ENCODE assay signal across 23 cellular contexts in genomic region chr1:77725706-77726105, GRCh38. TPM values are rescaled to one million over a fixed set of nuclear protein-coding genes. Genes with fewer than 3 reads are reported as not detected.
DNase-seq lines count a peak whose midpoint lies in the region; ATAC-seq, FAIRE-seq and TF ChIP-seq lines count a peak whose summit lies in the region.
"Had no signal": no experiment of that assay in that cellular context is flagged by ENCODE, and none has a peak within 500 bp of the region (broad histone marks: within the 10 kb centered on the region; RNA-seq: fewer than 3 reads in every experiment).

No MANE protein-coding gene starts in this region.

- in situ Hi-C loops in K562 (cut with MboI): no loop called here
- in situ Hi-C loops in G401 (cut with HindIII; ENCODE audit: low sequenced_read_pairs): no loop called here

- H3K36me3 Mint-ChIP-seq in activated naive CD8-positive, alpha-beta T cell treated with anti-CD3 and anti-CD28 coated beads for 36 hours: peaks cover 27% of the 10 kb centered on the region
- H3K36me3 Mint-ChIP-seq in activated naive CD8-positive, alpha-beta T cell treated with anti-CD3 and anti-CD28 coated beads, Interleukin-2, amount 50 U/mL, for 24 hours (ENCODE audit: low read depth): peaks cover 54% of the 10 kb centered on the region

- no peaks in the 10 kb centered on the region; the same call in 1 of the 2 replicates for H4K20me1 ChIP-seq in K562 (replicated peaks; ENCODE audit: control insufficient read depth, insufficient read depth, low read length)
- H4K20me1 ChIP-seq: BLaER1 treated with 17β-estradiol and CSF1 and Interleukin-3, amounts not matched to agents 10 nM and 100 nM had no signal

- H3K79me2 ChIP-seq in K562 (ENCODE audit: control insufficient read depth, insufficient read depth, low read length): no peaks in the 10 kb centered on the region

- ATAC-seq in activated naive CD8-positive, alpha-beta T cell treated with anti-CD3 and anti-CD28 coated beads, Interleukin-2, amount 50 U/mL, for 24 hours: no peak
- no peak for ATAC-seq in K562

- H3K4me2 ChIP-seq in K562 (ENCODE audit: insufficient read depth, low read length): no peak overlapping the region
- H3K4me2 ChIP-seq: BLaER1 treated with 17β-estradiol and CSF1 and Interleukin-3, amounts not matched to agents 10 nM and 100 nM had no signal

- BruUV-seq in K562 (replicated peaks; lab: Mats Ljungman, UMichigan): no TSS peak

- intact Hi-C loops in K562 (cut with micrococcal nuclease): no loop called here

- 98% methylated on average over 4 of the region's 4 CpGs for WGBS in K562 (ENCODE audit: insufficient coverage, low coverage, missing lambda C conversion rate)

- H3K27ac Mint-ChIP-seq in activated naive CD8-positive, alpha-beta T cell treated with anti-CD3 and anti-CD28 coated beads for 36 hours: peak overlapping the region; percentile 45
- no peak overlapping the region for H3K27ac Mint-ChIP-seq in activated naive CD8-positive, alpha-beta T cell treated with anti-CD3 and anti-CD28 coated beads, Interleukin-2, amount 50 U/mL, for 24 hours
- H3K27ac Mint-ChIP-seq: CD4-positive, alpha-beta T cell had no signal

- no peaks in the 10 kb centered on the region for H3K27me3 Mint-ChIP-seq in activated naive CD8-positive, alpha-beta T cell treated with anti-CD3 and anti-CD28 coated beads for 36 hours
- no peaks in the 10 kb centered on the region for H3K27me3 Mint-ChIP-seq in activated naive CD8-positive, alpha-beta T cell treated with anti-CD3 and anti-CD28 coated beads, Interleukin-2, amount 50 U/mL, for 24 hours
- H3K27me3 Mint-ChIP-seq: CD4-positive, alpha-beta T cell; CD8-positive, alpha-beta memory T cell had no signal

- CTCF ChIA-PET in K562 (lab: Yijun Ruan, JAX; ENCODE audit: low intra/inter-chr PET ratio): no interaction called here

- POLR2A ChIA-PET in K562 (lab: Yijun Ruan, JAX): interaction anchor here (1.0 kb wide), 1 partner anchor 22 kb away, joined by 3 read pairs; no protein-coding TSS in a partner anchor

- H3K9me3 Mint-ChIP-seq in activated naive CD8-positive, alpha-beta T cell treated with anti-CD3 and anti-CD28 coated beads for 36 hours: no peaks in the 10 kb centered on the region
- H3K9me3 Mint-ChIP-seq in activated naive CD8-positive, alpha-beta T cell treated with anti-CD3 and anti-CD28 coated beads, Interleukin-2, amount 50 U/mL, for 24 hours: no peaks in the 10 kb centered on the region
- H3K9me3 Mint-ChIP-seq: CD14-positive monocyte; CD4-positive, alpha-beta T cell; CD8-positive, alpha-beta memory T cell had no signal

- H3K4me3 Mint-ChIP-seq in activated naive CD8-positive, alpha-beta T cell treated with anti-CD3 and anti-CD28 coated beads for 36 hours: no peak overlapping the region
- H3K4me3 Mint-ChIP-seq in activated naive CD8-positive, alpha-beta T cell treated with anti-CD3 and anti-CD28 coated beads, Interleukin-2, amount 50 U/mL, for 24 hours: no peak overlapping the region
- H3K4me3 Mint-ChIP-seq: CD14-positive monocyte; CD4-positive, alpha-beta T cell; CD8-positive, alpha-beta memory T cell had no signal

- no peak for TF ChIP-seq EP300 in K562 (IDR thresholded peaks at IDR 0.05; ENCODE audit: low read length)

- peaks cover 7 to 8% of the 10 kb centered on the region in 2 experiments; a peak in 4 of 5 replicates for H3K4me1 ChIP-seq in K562 (replicated peaks in 1 of 2; ENCODE audit: control insufficient read depth in 2 of 2, insufficient read depth in 2 of 2, low read length in 2 of 2)
- H3K4me1 ChIP-seq: BE2C; BLaER1 treated with 17β-estradiol and CSF1 and Interleukin-3, amounts not matched to agents 10 nM and 100 nM had no signal

- no peak for TF ChIP-seq POLR2A in K562 (conservative IDR thresholded peaks at IDR 0.05)

- H2AFZ ChIP-seq in K562 (ENCODE audit: low read depth, low read length): no peak overlapping the region

- TF ChIP-seq CTCF in K562 (IDR thresholded peaks at IDR 0.05 in 2 of 3, conservative IDR thresholded peaks at IDR 0.05 in 1 of 3; ENCODE audit: insufficient read depth in 2 of 3, low read depth in 1 of 3, low read length in 3 of 3): no peak

- H3K27me3 ChIP-seq in K562 (ENCODE audit: control insufficient read depth in 2 of 2, insufficient read depth in 2 of 2, low read length in 2 of 2): no peaks in the 10 kb centered on the region
- H3K27me3 ChIP-seq: BE2C; BLaER1 treated with 17β-estradiol and CSF1 and Interleukin-3, amounts not matched to agents 10 nM and 100 nM had no signal

- no peak overlapping the region for H3K27ac ChIP-seq in K562 (ENCODE audit: extremely low read depth, low read depth, low read length)
- H3K27ac ChIP-seq: 22Rv1; BLaER1 treated with 17β-estradiol and CSF1 and Interleukin-3, amounts not matched to agents 10 nM and 100 nM had no signal

- no peak for DNase-seq in activated naive CD8-positive, alpha-beta T cell treated with anti-CD3 and anti-CD28 coated beads for 36 hours
- no peak for DNase-seq in activated naive CD8-positive, alpha-beta T cell treated with anti-CD3 and anti-CD28 coated beads, Interleukin-2, amount 50 U/mL, for 24 hours
- DNase-seq in K562 (ENCODE audit: extremely low read depth in 1 of 4, low spot score in 3 of 4) (no peak), NCI-H2196 treated with DMSO at 0.1 percent for 48 hours (lab: John Stamatoyannopoulos, UW; ENCODE audit: unreplicated experiment) (no peak), G401 (ENCODE audit: low spot score) (no peak)
- DNase-seq: ACHN; AML-193; BE2C; CD4-positive, alpha-beta T cell; CD8-positive, alpha-beta memory T cell; DMS 273 treated with DMSO at 0.1 percent for 48 hours; DMS79; EL; GF-D8; GOT3; H7; HCEC 1CT had no signal

- no peak for TF ChIP-seq RAD21 in K562 (CRISPR knock-in tag; conservative IDR thresholded peaks at IDR 0.05 in 1 of 2, IDR thresholded peaks at IDR 0.05 in 1 of 2)

- H3K4me3 ChIP-seq in K562: no peak overlapping the region
- H3K4me3 ChIP-seq: BLaER1 treated with 17β-estradiol and CSF1 and Interleukin-3, amounts not matched to agents 10 nM and 100 nM had no signal

- H3K36me3 ChIP-seq in K562 (ENCODE audit: control insufficient read depth, insufficient read depth, low read length): peaks cover 79% of the 10 kb centered on the region
- H3K36me3 ChIP-seq: BE2C had no signal

- no peaks in the 10 kb centered on the region for H3K9me1 ChIP-seq in K562 (ENCODE audit: control insufficient read depth, insufficient read depth, low read length)

- no peak for FAIRE-seq in K562 (lab: Jason Lieb, UNC)
- FAIRE-seq: A204.1, D721Med, GM12891 had no signal

- H3K9me3 ChIP-seq in K562 (replicated peaks; ENCODE audit: control insufficient read depth, insufficient read depth, low read depth, low read length): no peaks in the 10 kb centered on the region
- H3K9me3 ChIP-seq: BE2C; BLaER1 treated with 17β-estradiol and CSF1 and Interleukin-3, amounts not matched to agents 10 nM and 100 nM had no signal

- no peak overlapping the region for H3K9ac ChIP-seq in K562 (ENCODE audit: insufficient read depth in 1 of 2, low read depth in 2 of 2, low read length in 2 of 2)
- H3K9ac ChIP-seq: BLaER1 treated with 17β-estradiol and CSF1 and Interleukin-3, amounts not matched to agents 10 nM and 100 nM had no signal

- no peaks in the 10 kb centered on the region for H3K4me1 Mint-ChIP-seq in activated naive CD8-positive, alpha-beta T cell treated with anti-CD3 and anti-CD28 coated beads for 36 hours
- H3K4me1 Mint-ChIP-seq in activated naive CD8-positive, alpha-beta T cell treated with anti-CD3 and anti-CD28 coated beads, Interleukin-2, amount 50 U/mL, for 24 hours: no peaks in the 10 kb centered on the region
- H3K4me1 Mint-ChIP-seq: CD14-positive monocyte; CD8-positive, alpha-beta memory T cell had no signal

RNA-seq across cellular contexts. Expression of gene USP33, which starts 33.9 kb away (rescaled TPM):
- total RNA-seq in activated naive CD8-positive, alpha-beta T cell treated with anti-CD3 and anti-CD28 coated beads for 36 hours: 10 to 100 TPM; 33.9 to 34.1 TPM
- 77.4 and 279 TPM in 2 replicates for total RNA-seq in K562 (2011; cell fraction: chromatin; rRNA removed; ENCODE audit: low replicate concordance)
- total RNA-seq in K562 (2011; cell fraction: nucleolus; rRNA removed): 27.5 and 41.8 TPM in 2 replicates
- total RNA-seq in K562 (2011; cell fraction: nucleoplasm; rRNA removed): 90.8 and 112 TPM in 2 replicates
- 41.6 and 44.7 TPM in 2 replicates for total RNA-seq in K562 (2014; rRNA removed)
- 80.7 and 88.8 TPM in 2 replicates for total RNA-seq in K562 (2014; rRNA removed; fragmentation: Illumina TruSeq; extraction: Trizol)
- total RNA-seq in K562 (2015; rRNA removed; fragmentation: Illumina TruSeq; extraction: Trizol): 68.8 and 71.1 TPM in 2 replicates
- total RNA-seq in K562 (2021): 42.2 and 43.3 TPM in 2 replicates
- 63.8 and 83.5 TPM in 2 replicates for polyA plus RNA-seq in K562 (2011; rRNA removed)
- polyA plus RNA-seq in K562 (2011; cell fraction: cytosol; rRNA removed): 14.3 and 25.7 TPM in 2 replicates
- polyA plus RNA-seq in K562 (2011; cell fraction: nucleus; rRNA removed): 49.7 and 68.5 TPM in 2 replicates
- 29.8 and 37.6 TPM in 2 replicates for polyA plus RNA-seq in K562 (2012)
- polyA plus RNA-seq in K562 (2014; fragmentation: Illumina TruSeq; extraction: Trizol): 45.6 and 46.7 TPM in 2 replicates
- polyA plus RNA-seq in K562 (2014; fragmentation: Nextera tagmentation; extraction: Ambion mirVana): 10 to 100 TPM; 22.4 to 24.1 TPM
- 41.2 and 44.8 TPM in 2 replicates for polyA plus RNA-seq in K562 (2014; rRNA removed)
- polyA minus RNA-seq in K562 (2011; rRNA and poly(A)+ RNA removed): 78.7 and 92.4 TPM in 2 replicates
- polyA minus RNA-seq in K562 (2011; cell fraction: cytosol; rRNA and poly(A)+ RNA removed): 24.8 and 31.0 TPM in 2 replicates
- polyA minus RNA-seq in K562 (2011; cell fraction: nucleus; rRNA and poly(A)+ RNA removed): 48.2 and 92.5 TPM in 2 replicates
- total RNA-seq in G401 (2014; rRNA removed; shearing (Covaris generic)): 52.2 and 67.4 TPM in 2 replicates

RNA-seq across cellular contexts. Expression of gene ZZZ3, which starts 43.2 kb away (rescaled TPM):
- 10 to 100 TPM; 48.4 to 48.5 TPM for total RNA-seq in activated naive CD8-positive, alpha-beta T cell treated with anti-CD3 and anti-CD28 coated beads for 36 hours
- total RNA-seq in K562 (2011; cell fraction: chromatin; rRNA removed; ENCODE audit: low replicate concordance): 56.5 and 166 TPM in 2 replicates
- total RNA-seq in K562 (2011; cell fraction: nucleolus; rRNA removed): 27.3 and 49.2 TPM in 2 replicates
- 115 and 192 TPM in 2 replicates for total RNA-seq in K562 (2011; cell fraction: nucleoplasm; rRNA removed)
- total RNA-seq in K562 (2014; rRNA removed): 59.3 and 64.0 TPM in 2 replicates
- total RNA-seq in K562 (2014; rRNA removed; fragmentation: Illumina TruSeq; extraction: Trizol): 60.0 and 63.2 TPM in 2 replicates
- total RNA-seq in K562 (2015; rRNA removed; fragmentation: Illumina TruSeq; extraction: Trizol): 59.5 and 62.7 TPM in 2 replicates
- 42.5 and 43.9 TPM in 2 replicates for total RNA-seq in K562 (2021)
- 27.1 and 36.7 TPM in 2 replicates for polyA plus RNA-seq in K562 (2011; rRNA removed)
- polyA plus RNA-seq in K562 (2011; cell fraction: cytosol; rRNA removed): 10.5 and 19.1 TPM in 2 replicates
- 23.6 and 25.9 TPM in 2 replicates for polyA plus RNA-seq in K562 (2011; cell fraction: nucleus; rRNA removed)
- 21.0 and 24.2 TPM in 2 replicates for polyA plus RNA-seq in K562 (2012)
- polyA plus RNA-seq in K562 (2014; fragmentation: Illumina TruSeq; extraction: Trizol): 30.6 and 32.8 TPM in 2 replicates
- polyA plus RNA-seq in K562 (2014; fragmentation: Nextera tagmentation; extraction: Ambion mirVana): 10 to 100 TPM; 13.9 to 18.5 TPM
- 28.7 and 37.2 TPM in 2 replicates for polyA plus RNA-seq in K562 (2014; rRNA removed)
- polyA minus RNA-seq in K562 (2011; rRNA and poly(A)+ RNA removed): 79.6 and 85.2 TPM in 2 replicates
- 29.5 and 30.7 TPM in 2 replicates for polyA minus RNA-seq in K562 (2011; cell fraction: cytosol; rRNA and poly(A)+ RNA removed)
- polyA minus RNA-seq in K562 (2011; cell fraction: nucleus; rRNA and poly(A)+ RNA removed): 56.1 and 75.1 TPM in 2 replicates
- total RNA-seq in G401 (2014; rRNA removed; shearing (Covaris generic)): 20.7 and 39.8 TPM in 2 replicates

RNA-seq across cellular contexts. Expression of gene MIGA1, which starts 53.7 kb away (rescaled TPM):
- 1 to 10 TPM; 6.1 to 7.5 TPM for total RNA-seq in activated naive CD8-positive, alpha-beta T cell treated with anti-CD3 and anti-CD28 coated beads for 36 hours
- 9.2 and 21.8 TPM in 2 replicates for total RNA-seq in K562 (2011; cell fraction: chromatin; rRNA removed; ENCODE audit: low replicate concordance)
- 5.7 and 6.7 TPM in 2 replicates for total RNA-seq in K562 (2011; cell fraction: nucleolus; rRNA removed)
- total RNA-seq in K562 (2011; cell fraction: nucleoplasm; rRNA removed): 12.9 and 23.4 TPM in 2 replicates
- total RNA-seq in K562 (2014; rRNA removed) (1.7 and 2.9 TPM in 2 replicates), K562 (2014; rRNA removed; fragmentation: Illumina TruSeq; extraction: Trizol) (5.1 and 6.1 TPM in 2 replicates), K562 (2015; rRNA removed; fragmentation: Illumina TruSeq; extraction: Trizol) (4.5 and 5.0 TPM in 2 replicates), K562 (2021) (4.0 and 4.4 TPM in 2 replicates)
- polyA plus RNA-seq in K562 (2011; rRNA removed) (3.5 and 3.6 TPM in 2 replicates), K562 (2014; fragmentation: Illumina TruSeq; extraction: Trizol) (2.4 and 2.8 TPM in 2 replicates), K562 (2014; fragmentation: Nextera tagmentation; extraction: Ambion mirVana) (1 to 10 TPM; 1.6 to 1.8 TPM), K562 (2014; rRNA removed) (2.9 and 3.1 TPM in 2 replicates)
- 0.60 and 1.3 TPM in 2 replicates for polyA plus RNA-seq in K562 (2011; cell fraction: cytosol; rRNA removed)
- polyA plus RNA-seq in K562 (2011; cell fraction: nucleus; rRNA removed): 2.5 and 3.0 TPM in 2 replicates
- polyA plus RNA-seq in K562 (2012): 1.7 and 2.4 TPM in 2 replicates
- 8.2 and 10.7 TPM in 2 replicates for polyA minus RNA-seq in K562 (2011; rRNA and poly(A)+ RNA removed)
- polyA minus RNA-seq in K562 (2011; cell fraction: cytosol; rRNA and poly(A)+ RNA removed): 1.8 and 3.1 TPM in 2 replicates
- 5.7 and 9.3 TPM in 2 replicates for polyA minus RNA-seq in K562 (2011; cell fraction: nucleus; rRNA and poly(A)+ RNA removed)
- total RNA-seq in G401 (2014; rRNA removed; shearing (Covaris generic)): 2.5 and 5.8 TPM in 2 replicates
